1 cellular context compared by ENCODE assay signal in the genomic region with DNA sequence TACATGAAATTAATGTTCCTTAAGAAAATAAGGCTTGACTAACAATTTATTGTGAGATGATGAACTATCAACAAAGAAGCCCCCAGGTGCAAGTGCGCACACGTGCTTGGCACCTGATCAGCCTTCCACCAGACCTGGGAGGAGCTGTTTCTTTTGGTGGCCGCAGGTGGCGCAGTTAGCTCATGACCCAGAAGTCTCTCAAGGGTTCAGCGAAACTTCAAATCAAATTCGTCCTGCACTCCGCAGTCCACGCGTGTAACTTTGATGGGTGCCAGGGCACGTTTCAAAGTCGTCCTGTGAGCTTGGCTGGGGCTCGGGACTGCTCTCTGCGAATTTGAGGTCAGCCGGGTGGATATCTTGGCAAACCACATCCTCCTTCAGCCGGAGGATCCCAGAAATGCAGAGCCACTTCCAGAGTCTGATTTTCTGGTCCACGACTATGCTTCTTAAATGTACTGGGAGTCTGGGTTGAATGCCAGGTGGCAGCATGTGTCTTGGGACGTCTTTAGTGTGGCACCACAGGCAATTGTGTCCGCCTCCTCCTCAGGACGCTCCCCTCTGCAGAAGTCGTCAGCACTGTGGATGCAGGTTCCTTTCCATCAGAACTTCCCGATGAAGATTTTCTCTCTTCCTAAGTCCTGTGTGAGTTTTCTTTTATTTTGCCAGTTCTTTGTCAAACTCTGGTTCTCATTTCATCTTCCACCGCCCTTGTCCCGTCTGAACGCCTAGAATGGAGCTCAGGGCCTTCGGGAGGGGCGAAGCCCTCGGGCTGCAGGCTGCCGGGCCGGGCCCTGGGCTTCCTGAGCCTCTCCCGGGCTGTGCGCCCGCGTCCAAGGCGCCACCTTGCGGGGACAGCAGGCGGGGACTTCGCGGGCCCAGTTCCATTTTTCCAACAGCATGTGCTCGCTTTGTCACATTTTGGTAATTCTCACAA.
A peak's percentile ranks its signal among the peaks of the same experiment; 100 is the strongest.
TF ChIP-seq lines count a peak whose summit lies in the region.

No MANE protein-coding gene starts in this region.

TF ChIP-seq in HepG2, 621 proteins besides CTCF, POLR2A, EP300 and RAD21 (continued from another document and continues in another):
- TF ChIP-seq, protein P1, sequence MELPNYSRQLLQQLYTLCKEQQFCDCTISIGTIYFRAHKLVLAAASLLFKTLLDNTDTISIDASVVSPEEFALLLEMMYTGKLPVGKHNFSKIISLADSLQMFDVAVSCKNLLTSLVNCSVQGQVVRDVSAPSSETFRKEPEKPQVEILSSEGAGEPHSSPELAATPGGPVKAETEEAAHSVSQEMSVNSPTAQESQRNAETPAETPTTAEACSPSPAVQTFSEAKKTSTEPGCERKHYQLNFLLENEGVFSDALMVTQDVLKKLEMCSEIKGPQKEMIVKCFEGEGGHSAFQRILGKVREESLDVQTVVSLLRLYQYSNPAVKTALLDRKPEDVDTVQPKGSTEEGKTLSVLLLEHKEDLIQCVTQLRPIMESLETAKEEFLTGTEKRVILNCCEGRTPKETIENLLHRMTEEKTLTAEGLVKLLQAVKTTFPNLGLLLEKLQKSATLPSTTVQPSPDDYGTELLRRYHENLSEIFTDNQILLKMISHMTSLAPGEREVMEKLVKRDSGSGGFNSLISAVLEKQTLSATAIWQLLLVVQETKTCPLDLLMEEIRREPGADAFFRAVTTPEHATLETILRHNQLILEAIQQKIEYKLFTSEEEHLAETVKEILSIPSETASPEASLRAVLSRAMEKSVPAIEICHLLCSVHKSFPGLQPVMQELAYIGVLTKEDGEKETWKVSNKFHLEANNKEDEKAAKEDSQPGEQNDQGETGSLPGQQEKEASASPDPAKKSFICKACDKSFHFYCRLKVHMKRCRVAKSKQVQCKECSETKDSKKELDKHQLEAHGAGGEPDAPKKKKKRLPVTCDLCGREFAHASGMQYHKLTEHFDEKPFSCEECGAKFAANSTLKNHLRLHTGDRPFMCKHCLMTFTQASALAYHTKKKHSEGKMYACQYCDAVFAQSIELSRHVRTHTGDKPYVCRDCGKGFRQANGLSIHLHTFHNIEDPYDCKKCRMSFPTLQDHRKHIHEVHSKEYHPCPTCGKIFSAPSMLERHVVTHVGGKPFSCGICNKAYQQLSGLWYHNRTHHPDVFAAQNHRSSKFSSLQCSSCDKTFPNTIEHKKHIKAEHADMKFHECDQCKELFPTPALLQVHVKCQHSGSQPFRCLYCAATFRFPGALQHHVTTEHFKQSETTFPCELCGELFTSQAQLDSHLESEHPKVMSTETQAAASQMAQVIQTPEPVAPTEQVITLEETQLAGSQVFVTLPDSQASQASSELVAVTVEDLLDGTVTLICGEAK (IDR thresholded peaks at IDR 0.05): no peak
- TF ChIP-seq, protein P1 (CRISPR knock-in tag; IDR thresholded peaks at IDR 0.05): no peak
- TF ChIP-seq ZBTB38 (CRISPR knock-in tag; IDR thresholded peaks at IDR 0.05) (no peak), NFE2 (CRISPR knock-in tag; IDR thresholded peaks at IDR 0.05) (no peak), ISX (CRISPR knock-in tag; conservative IDR thresholded peaks at IDR 0.05) (no peak), GABPB1 (CRISPR knock-in tag; IDR thresholded peaks at IDR 0.05) (peak; percentile 44; the same call in 1 of the 2 replicates), STAG1 (CRISPR knock-in tag; IDR thresholded peaks at IDR 0.05) (peak; percentile 52), ZNF124 (CRISPR knock-in tag; IDR thresholded peaks at IDR 0.05) (no peak), FLYWCH1 (CRISPR knock-in tag; IDR thresholded peaks at IDR 0.05) (no peak), XRCC5 (optimal IDR thresholded peaks at IDR 0.05; ENCODE audit: low read length) (peak; percentile 54), ZNF761 (CRISPR knock-in tag; conservative IDR thresholded peaks at IDR 0.05) (no peak), SOX5 (CRISPR knock-in tag; IDR thresholded peaks at IDR 0.05; ENCODE audit: borderline replicate concordance) (no peak), SALL1 (CRISPR knock-in tag; IDR thresholded peaks at IDR 0.05) (peak; percentile 44; the same call in 1 of the 2 replicates), TBP (CRISPR knock-in tag; IDR thresholded peaks at IDR 0.05) (no peak), ZNF605 (CRISPR knock-in tag; IDR thresholded peaks at IDR 0.05) (0 out of 2 replicates have a peak, but pooled peaks have one; percentile 56), ZNF263 (CRISPR knock-in tag; IDR thresholded peaks at IDR 0.05) (no peak), ZMYM4 (CRISPR knock-in tag; IDR thresholded peaks at IDR 0.05) (peak; percentile 34; the same call in 1 of the 2 replicates), GATAD2A (CRISPR knock-in tag; IDR thresholded peaks at IDR 0.05) (no peak)
- TF ChIP-seq, protein P2, sequence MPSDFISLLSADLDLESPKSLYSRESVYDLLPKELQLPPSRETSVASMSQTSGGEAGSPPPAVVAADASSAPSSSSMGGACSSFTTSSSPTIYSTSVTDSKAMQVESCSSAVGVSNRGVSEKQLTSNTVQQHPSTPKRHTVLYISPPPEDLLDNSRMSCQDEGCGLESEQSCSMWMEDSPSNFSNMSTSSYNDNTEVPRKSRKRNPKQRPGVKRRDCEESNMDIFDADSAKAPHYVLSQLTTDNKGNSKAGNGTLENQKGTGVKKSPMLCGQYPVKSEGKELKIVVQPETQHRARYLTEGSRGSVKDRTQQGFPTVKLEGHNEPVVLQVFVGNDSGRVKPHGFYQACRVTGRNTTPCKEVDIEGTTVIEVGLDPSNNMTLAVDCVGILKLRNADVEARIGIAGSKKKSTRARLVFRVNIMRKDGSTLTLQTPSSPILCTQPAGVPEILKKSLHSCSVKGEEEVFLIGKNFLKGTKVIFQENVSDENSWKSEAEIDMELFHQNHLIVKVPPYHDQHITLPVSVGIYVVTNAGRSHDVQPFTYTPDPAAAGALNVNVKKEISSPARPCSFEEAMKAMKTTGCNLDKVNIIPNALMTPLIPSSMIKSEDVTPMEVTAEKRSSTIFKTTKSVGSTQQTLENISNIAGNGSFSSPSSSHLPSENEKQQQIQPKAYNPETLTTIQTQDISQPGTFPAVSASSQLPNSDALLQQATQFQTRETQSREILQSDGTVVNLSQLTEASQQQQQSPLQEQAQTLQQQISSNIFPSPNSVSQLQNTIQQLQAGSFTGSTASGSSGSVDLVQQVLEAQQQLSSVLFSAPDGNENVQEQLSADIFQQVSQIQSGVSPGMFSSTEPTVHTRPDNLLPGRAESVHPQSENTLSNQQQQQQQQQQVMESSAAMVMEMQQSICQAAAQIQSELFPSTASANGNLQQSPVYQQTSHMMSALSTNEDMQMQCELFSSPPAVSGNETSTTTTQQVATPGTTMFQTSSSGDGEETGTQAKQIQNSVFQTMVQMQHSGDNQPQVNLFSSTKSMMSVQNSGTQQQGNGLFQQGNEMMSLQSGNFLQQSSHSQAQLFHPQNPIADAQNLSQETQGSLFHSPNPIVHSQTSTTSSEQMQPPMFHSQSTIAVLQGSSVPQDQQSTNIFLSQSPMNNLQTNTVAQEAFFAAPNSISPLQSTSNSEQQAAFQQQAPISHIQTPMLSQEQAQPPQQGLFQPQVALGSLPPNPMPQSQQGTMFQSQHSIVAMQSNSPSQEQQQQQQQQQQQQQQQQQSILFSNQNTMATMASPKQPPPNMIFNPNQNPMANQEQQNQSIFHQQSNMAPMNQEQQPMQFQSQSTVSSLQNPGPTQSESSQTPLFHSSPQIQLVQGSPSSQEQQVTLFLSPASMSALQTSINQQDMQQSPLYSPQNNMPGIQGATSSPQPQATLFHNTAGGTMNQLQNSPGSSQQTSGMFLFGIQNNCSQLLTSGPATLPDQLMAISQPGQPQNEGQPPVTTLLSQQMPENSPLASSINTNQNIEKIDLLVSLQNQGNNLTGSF (CRISPR knock-in tag; IDR thresholded peaks at IDR 0.05): no peak
- TF ChIP-seq, protein P3, sequence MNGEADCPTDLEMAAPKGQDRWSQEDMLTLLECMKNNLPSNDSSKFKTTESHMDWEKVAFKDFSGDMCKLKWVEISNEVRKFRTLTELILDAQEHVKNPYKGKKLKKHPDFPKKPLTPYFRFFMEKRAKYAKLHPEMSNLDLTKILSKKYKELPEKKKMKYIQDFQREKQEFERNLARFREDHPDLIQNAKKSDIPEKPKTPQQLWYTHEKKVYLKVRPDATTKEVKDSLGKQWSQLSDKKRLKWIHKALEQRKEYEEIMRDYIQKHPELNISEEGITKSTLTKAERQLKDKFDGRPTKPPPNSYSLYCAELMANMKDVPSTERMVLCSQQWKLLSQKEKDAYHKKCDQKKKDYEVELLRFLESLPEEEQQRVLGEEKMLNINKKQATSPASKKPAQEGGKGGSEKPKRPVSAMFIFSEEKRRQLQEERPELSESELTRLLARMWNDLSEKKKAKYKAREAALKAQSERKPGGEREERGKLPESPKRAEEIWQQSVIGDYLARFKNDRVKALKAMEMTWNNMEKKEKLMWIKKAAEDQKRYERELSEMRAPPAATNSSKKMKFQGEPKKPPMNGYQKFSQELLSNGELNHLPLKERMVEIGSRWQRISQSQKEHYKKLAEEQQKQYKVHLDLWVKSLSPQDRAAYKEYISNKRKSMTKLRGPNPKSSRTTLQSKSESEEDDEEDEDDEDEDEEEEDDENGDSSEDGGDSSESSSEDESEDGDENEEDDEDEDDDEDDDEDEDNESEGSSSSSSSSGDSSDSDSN (CRISPR knock-in tag; IDR thresholded peaks at IDR 0.05): peak; percentile 35; the same call in 1 of the 2 replicates
- TF ChIP-seq, protein P4, sequence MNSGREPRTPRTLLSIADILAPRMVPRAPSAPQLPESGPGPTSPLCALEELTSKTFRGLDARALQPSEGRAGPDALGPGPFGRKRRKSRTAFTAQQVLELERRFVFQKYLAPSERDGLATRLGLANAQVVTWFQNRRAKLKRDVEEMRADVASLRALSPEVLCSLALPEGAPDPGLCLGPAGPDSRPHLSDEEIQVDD (CRISPR knock-in tag; IDR thresholded peaks at IDR 0.05; ENCODE audit: borderline replicate concordance): no peak
- TF ChIP-seq, protein P5, sequence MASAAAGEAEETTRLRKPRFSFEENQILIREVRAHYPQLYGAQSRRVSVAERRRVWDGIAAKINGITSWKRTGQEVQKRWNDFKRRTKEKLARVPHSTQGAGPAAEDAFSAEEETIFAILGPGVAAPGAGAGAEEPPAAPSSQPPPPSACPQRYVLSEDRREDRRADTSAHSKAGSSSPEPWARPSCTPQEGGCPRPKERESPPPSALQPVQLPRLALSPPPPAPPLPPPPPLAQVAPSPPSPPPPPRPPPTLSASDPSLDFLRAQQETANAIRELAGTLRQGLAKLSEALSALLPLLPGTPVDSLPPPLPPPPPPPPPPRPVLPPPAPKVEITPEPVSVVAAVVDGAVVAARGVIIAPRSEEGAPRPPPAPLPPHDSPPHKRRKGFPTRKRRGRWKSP (CRISPR knock-in tag; IDR thresholded peaks at IDR 0.05): 0 out of 2 replicates have a peak, but pooled peaks have one; percentile 31
- TF ChIP-seq, protein P6, sequence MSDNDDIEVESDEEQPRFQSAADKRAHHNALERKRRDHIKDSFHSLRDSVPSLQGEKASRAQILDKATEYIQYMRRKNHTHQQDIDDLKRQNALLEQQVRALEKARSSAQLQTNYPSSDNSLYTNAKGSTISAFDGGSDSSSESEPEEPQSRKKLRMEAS (IDR thresholded peaks at IDR 0.05): peak; percentile 30; the same call in 1 of the 2 replicates
- TF ChIP-seq, protein P7, sequence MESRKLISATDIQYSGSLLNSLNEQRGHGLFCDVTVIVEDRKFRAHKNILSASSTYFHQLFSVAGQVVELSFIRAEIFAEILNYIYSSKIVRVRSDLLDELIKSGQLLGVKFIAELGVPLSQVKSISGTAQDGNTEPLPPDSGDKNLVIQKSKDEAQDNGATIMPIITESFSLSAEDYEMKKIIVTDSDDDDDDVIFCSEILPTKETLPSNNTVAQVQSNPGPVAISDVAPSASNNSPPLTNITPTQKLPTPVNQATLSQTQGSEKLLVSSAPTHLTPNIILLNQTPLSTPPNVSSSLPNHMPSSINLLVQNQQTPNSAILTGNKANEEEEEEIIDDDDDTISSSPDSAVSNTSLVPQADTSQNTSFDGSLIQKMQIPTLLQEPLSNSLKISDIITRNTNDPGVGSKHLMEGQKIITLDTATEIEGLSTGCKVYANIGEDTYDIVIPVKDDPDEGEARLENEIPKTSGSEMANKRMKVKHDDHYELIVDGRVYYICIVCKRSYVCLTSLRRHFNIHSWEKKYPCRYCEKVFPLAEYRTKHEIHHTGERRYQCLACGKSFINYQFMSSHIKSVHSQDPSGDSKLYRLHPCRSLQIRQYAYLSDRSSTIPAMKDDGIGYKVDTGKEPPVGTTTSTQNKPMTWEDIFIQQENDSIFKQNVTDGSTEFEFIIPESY (CRISPR knock-in tag; IDR thresholded peaks at IDR 0.05): peak; percentile 56; the same call in 1 of the 2 replicates
- TF ChIP-seq, protein P8, sequence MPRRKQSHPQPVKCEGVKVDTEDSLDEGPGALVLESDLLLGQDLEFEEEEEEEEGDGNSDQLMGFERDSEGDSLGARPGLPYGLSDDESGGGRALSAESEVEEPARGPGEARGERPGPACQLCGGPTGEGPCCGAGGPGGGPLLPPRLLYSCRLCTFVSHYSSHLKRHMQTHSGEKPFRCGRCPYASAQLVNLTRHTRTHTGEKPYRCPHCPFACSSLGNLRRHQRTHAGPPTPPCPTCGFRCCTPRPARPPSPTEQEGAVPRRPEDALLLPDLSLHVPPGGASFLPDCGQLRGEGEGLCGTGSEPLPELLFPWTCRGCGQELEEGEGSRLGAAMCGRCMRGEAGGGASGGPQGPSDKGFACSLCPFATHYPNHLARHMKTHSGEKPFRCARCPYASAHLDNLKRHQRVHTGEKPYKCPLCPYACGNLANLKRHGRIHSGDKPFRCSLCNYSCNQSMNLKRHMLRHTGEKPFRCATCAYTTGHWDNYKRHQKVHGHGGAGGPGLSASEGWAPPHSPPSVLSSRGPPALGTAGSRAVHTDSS (CRISPR knock-in tag; conservative IDR thresholded peaks at IDR 0.05): no peak
- TF ChIP-seq, protein P9, sequence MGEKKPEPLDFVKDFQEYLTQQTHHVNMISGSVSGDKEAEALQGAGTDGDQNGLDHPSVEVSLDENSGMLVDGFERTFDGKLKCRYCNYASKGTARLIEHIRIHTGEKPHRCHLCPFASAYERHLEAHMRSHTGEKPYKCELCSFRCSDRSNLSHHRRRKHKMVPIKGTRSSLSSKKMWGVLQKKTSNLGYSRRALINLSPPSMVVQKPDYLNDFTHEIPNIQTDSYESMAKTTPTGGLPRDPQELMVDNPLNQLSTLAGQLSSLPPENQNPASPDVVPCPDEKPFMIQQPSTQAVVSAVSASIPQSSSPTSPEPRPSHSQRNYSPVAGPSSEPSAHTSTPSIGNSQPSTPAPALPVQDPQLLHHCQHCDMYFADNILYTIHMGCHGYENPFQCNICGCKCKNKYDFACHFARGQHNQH (CRISPR knock-in tag; IDR thresholded peaks at IDR 0.05): no peak
